In the genomic region with DNA sequence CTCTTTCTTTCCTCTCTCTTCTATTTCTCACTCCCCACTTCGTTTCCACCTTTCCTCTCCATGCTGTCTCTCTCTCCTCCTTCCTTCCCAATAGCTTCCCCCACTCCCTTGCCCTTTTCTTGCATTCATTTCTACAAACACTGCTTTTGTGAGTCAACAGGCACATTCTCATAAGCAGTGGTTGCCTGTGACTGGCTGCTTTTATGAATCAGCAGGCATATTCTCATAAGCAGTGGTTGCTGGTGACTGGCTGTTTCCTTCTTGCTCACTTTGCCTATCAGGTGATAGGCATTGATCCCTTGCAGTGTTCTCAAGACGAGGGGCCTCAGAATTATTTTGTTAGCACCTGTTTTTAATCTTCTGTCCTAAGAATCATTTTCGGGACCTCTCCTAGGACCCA, we compare ENCODE assay signal across 11 cellular contexts.
DNase-seq lines count a peak whose midpoint lies in the region; ATAC-seq and TF ChIP-seq lines count a peak whose summit lies in the region.
"Had no signal": no experiment of that assay in that cellular context is flagged by ENCODE, and none has a peak within 500 bp of the region (broad histone marks: within the 10 kb centered on the region; RNA-seq: fewer than 3 reads in every experiment).

No MANE protein-coding gene starts in this region.

- H3K4me1 ChIP-seq in colonic mucosa: no peaks in the 10 kb centered on the region
- H3K4me1 ChIP-seq: right lobe of liver had no signal

- H3K27me3 ChIP-seq in colonic mucosa: no peaks in the 10 kb centered on the region
- H3K27me3 ChIP-seq: BE2C, right lobe of liver had no signal

- ATAC-seq in activated T-cell treated with anti-CD3 and anti-CD28 coated beads, Interleukin-2, amount 50 U/mL, for 4 hours: peak; percentile 75 to 80
- no peak for ATAC-seq in HG03097 (IDR thresholded peaks at IDR 0.05; ENCODE audit: low FRiP score, unreplicated experiment)
- ATAC-seq: right lobe of liver had no signal

- H3K4me3 ChIP-seq in epithelial cell of esophagus (ENCODE audit: low read length) (no peak overlapping the region), colonic mucosa (no peak overlapping the region)
- H3K4me3 ChIP-seq: right lobe of liver had no signal

- no peak for DNase-seq in activated T-cell treated with anti-CD3 and anti-CD28 coated beads, Interleukin-2, amount 50 U/mL, for 4 hours
- no peak for DNase-seq in activated T-cell treated with anti-CD3 and anti-CD28 coated beads, Interleukin-2, amount 50 U/mL, for 1 hour
- DNase-seq in NCI-H226 (peak; percentile 70), epithelial cell of esophagus (ENCODE audit: low read depth) (peak; percentile 86), NCI-H2227 treated with DMSO at 0.1 percent for 48 hours (lab: John Stamatoyannopoulos, UW) (no peak), colonic mucosa (no peak)
- DNase-seq in stimulated activated CD4-positive, alpha-beta T cell treated with anti-CD3 and anti-CD28 coated beads, TNF-alpha, amount 100 ng/mL, for 48 hours (ENCODE audit: low read depth in 3 of 3): peak in 2 of 3 donors; percentile 3 to 37
- DNase-seq: BE2C; right lobe of liver; stimulated activated naive CD4-positive, alpha-beta T cell had no signal

- H3K9me3 Mint-ChIP-seq in activated T-cell treated with anti-CD3 and anti-CD28 coated beads, Interleukin-2, amount 50 U/mL, for 4 hours: no peaks in the 10 kb centered on the region

- peaks cover 9% of the 10 kb centered on the region for H3K27me3 Mint-ChIP-seq in activated T-cell treated with anti-CD3 and anti-CD28 coated beads, Interleukin-2, amount 50 U/mL, for 4 hours (ENCODE audit: low read depth)

- TF ChIP-seq CTCF in epithelial cell of esophagus (IDR thresholded peaks at IDR 0.05; ENCODE audit: insufficient read depth, low read depth, low read length, missing control alignments): no peak
- TF ChIP-seq CTCF in colonic mucosa (IDR thresholded peaks at IDR 0.05): no peak

- H3K9ac ChIP-seq in colonic mucosa (ENCODE audit: low read depth in 2 of 2, low read length in 2 of 2): no peak overlapping the region

- no peaks in the 10 kb centered on the region for H3K36me3 Mint-ChIP-seq in activated T-cell treated with anti-CD3 and anti-CD28 coated beads, Interleukin-2, amount 50 U/mL, for 4 hours (ENCODE audit: insufficient read depth)

- no peaks in the 10 kb centered on the region for H3K9me3 ChIP-seq in colonic mucosa
- H3K9me3 ChIP-seq: BE2C, right lobe of liver had no signal

- H3K4me1 Mint-ChIP-seq in activated T-cell treated with anti-CD3 and anti-CD28 coated beads, Interleukin-2, amount 50 U/mL, for 4 hours (ENCODE audit: low read depth): no peaks in the 10 kb centered on the region

- intact Hi-C loops in colonic mucosa (cut with DNase I): no loop called here

- H3K27ac ChIP-seq in colonic mucosa: no peak overlapping the region
- H3K27ac ChIP-seq: right lobe of liver had no signal

- no peak overlapping the region for H3K4me3 Mint-ChIP-seq in activated T-cell treated with anti-CD3 and anti-CD28 coated beads, Interleukin-2, amount 50 U/mL, for 4 hours

- H3K36me3 ChIP-seq in colonic mucosa: no peaks in the 10 kb centered on the region
- H3K36me3 ChIP-seq: BE2C, right lobe of liver had no signal

Comparison
In these comparisons a context has a peak if more than half of its experiments do, and no peak if none do; other contexts are left out.
1. DNase-seq: peak in NCI-H226 (single experiment), epithelial cell of esophagus (single experiment) and stimulated activated CD4-positive, alpha-beta T cell treated with anti-CD3 and anti-CD28 coated beads, TNF-alpha, amount 100 ng/mL, for 48 hours (2 of 3); none in activated T-cell treated with anti-CD3 and anti-CD28 coated beads, Interleukin-2, amount 50 U/mL, for 4 hours (single experiment), activated T-cell treated with anti-CD3 and anti-CD28 coated beads, Interleukin-2, amount 50 U/mL, for 1 hour (single experiment), NCI-H2227 treated with DMSO at 0.1 percent for 48 hours (single experiment) and colonic mucosa (single experiment).